ENCODE assay signal across 1 cellular context in the genomic region with DNA sequence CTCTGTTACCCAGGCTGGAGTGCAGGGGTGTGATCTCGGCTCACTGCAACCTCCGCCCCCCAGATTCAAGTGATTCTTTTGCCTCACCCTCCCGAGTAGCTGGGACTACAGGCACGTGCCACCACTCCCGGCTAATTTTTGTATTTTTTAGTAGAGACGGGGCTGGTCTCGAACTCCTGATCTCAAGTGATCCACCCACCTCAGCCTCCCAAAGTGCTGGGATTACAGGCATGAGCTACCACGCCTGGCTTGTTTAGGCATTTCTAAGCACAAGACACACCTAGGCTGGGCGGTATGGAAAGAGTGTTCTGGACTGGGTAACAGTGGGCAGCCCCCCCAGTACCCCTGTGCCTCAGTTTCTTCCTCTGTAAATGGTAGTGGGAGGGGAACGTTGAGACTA.
TF ChIP-seq lines count a peak whose summit lies in the region.
"Not testable (repeated sequence)": the region's sequence is repeated elsewhere in the genome, so short reads cannot be mapped to it uniquely, and the experiment has no call there.

No MANE protein-coding gene starts in this region.

TF ChIP-seq in HepG2, 621 proteins besides CTCF, POLR2A, EP300 and RAD21:
- not testable (repeated sequence) for TF ChIP-seq SP1 (IDR thresholded peaks at IDR 0.05)
- TF ChIP-seq SP1 (CRISPR knock-in tag; IDR thresholded peaks at IDR 0.05): 0 out of 2 replicates have a peak, but pooled peaks have one; percentile 4
- peak; percentile 16; the same call in 1 of the 2 replicates for TF ChIP-seq SP4 (CRISPR knock-in tag; IDR thresholded peaks at IDR 0.05)
- TF ChIP-seq ZNF605 (CRISPR knock-in tag; IDR thresholded peaks at IDR 0.05): peak; percentile 66; the same call in 1 of the 2 replicates
- peak; percentile 30 for TF ChIP-seq TEAD3 (CRISPR knock-in tag; optimal IDR thresholded peaks at IDR 0.05; ENCODE audit: borderline replicate concordance)
- 0 out of 2 replicates have a peak, but pooled peaks have one; percentile 5 for TF ChIP-seq THAP11 (CRISPR knock-in tag; IDR thresholded peaks at IDR 0.05)
- 0 out of 2 replicates have a peak, but pooled peaks have one; percentile 3 for TF ChIP-seq ZBTB20 (CRISPR knock-in tag; IDR thresholded peaks at IDR 0.05; ENCODE audit: borderline replicate concordance, low read depth)
- peak; percentile 23; the same call in 1 of the 2 replicates for TF ChIP-seq ZNF792 (CRISPR knock-in tag; IDR thresholded peaks at IDR 0.05)
- TF ChIP-seq, protein P1, sequence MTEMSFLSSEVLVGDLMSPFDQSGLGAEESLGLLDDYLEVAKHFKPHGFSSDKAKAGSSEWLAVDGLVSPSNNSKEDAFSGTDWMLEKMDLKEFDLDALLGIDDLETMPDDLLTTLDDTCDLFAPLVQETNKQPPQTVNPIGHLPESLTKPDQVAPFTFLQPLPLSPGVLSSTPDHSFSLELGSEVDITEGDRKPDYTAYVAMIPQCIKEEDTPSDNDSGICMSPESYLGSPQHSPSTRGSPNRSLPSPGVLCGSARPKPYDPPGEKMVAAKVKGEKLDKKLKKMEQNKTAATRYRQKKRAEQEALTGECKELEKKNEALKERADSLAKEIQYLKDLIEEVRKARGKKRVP (CRISPR knock-in tag; IDR thresholded peaks at IDR 0.05): peak in 1 of 2 experiments; percentile 53; a peak in 2 of 4 replicates
- TF ChIP-seq KLF16 (CRISPR knock-in tag; IDR thresholded peaks at IDR 0.05): peak in 1 of 2 experiments; percentile 17; a peak in 1 of 4 replicates
